Comparison of ENCODE assay signal across 8 cellular contexts in genomic region chr1:212749924-212750535, GRCh38. TPM values are rescaled to one million over a fixed set of nuclear protein-coding genes. Genes with fewer than 3 reads are reported as not detected.
A peak's percentile ranks its signal among the peaks of the same experiment; 100 is the strongest.
DNase-seq lines count a peak whose midpoint lies in the region; ATAC-seq, FAIRE-seq and TF ChIP-seq lines count a peak whose summit lies in the region.

No MANE protein-coding gene starts in this region.

- H3K9ac ChIP-seq in keratinocyte (ENCODE audit: control insufficient read depth, extremely low read depth, insufficient read depth, low read length), result peak overlapping the region; percentile 68

- H3K79me2 ChIP-seq in keratinocyte (ENCODE audit: control insufficient read depth, insufficient read depth, low read length), result no peaks in the 10 kb centered on the region

- peak overlapping the region; percentile 97 for H2AFZ ChIP-seq in keratinocyte (ENCODE audit: control insufficient read depth, low read length)

- CTCF ChIA-PET in HEK293T (lab: Yijun Ruan, JAX), result interaction anchor here (0.6 to 1.3 kb wide), 14 partner anchors 8 to 294 kb away, joined by 3 to 6 read pairs (median 4); no protein-coding TSS in a partner anchor

- H3K4me1 ChIP-seq in body of pancreas (peaks cover 3% of the 10 kb centered on the region), keratinocyte (ENCODE audit: control insufficient read depth, extremely low read depth, insufficient read depth, low read length) (peaks cover 5% of the 10 kb centered on the region), thyroid gland (peaks cover 0 to 3% of the 10 kb centered on the region in 2 donors)

- no peaks in the 10 kb centered on the region for H3K27me3 ChIP-seq in body of pancreas
- H3K27me3 ChIP-seq in keratinocyte (ENCODE audit: control insufficient read depth, extremely low read depth, insufficient read depth, low read length), result no peaks in the 10 kb centered on the region
- no peaks in the 10 kb centered on the region for H3K27me3 ChIP-seq in thyroid gland

- ATAC-seq in body of pancreas (peak; percentile 30), HG03097 (IDR thresholded peaks at IDR 0.05; ENCODE audit: low FRiP score, unreplicated experiment) (no peak), HG02885 (IDR thresholded peaks at IDR 0.05; ENCODE audit: poor library complexity, unreplicated experiment) (no peak)

- H3K4me2 ChIP-seq in keratinocyte (ENCODE audit: control insufficient read depth, extremely low read depth, insufficient read depth, low read depth, low read length), result peak overlapping the region; percentile 62

- intact Hi-C loops in body of pancreas (cut with DNase I), result no loop called here
- intact Hi-C loops in thyroid gland (cut with DNase I), result no loop called here

- dilution Hi-C loops in keratinocyte (cut with MboI; ENCODE audit: extremely low pct_ligation_motif_present, low sequenced_read_pairs), result no loop called here

- peak; percentile 34 for FAIRE-seq in keratinocyte (lab: Jason Lieb, UNC)

- POLR2A ChIA-PET in HEK293T (lab: Yijun Ruan, JAX), result no interaction called here

- H3K9me3 ChIP-seq in body of pancreas (no peaks in the 10 kb centered on the region), keratinocyte (ENCODE audit: control insufficient read depth, low read depth, low read length) (no peaks in the 10 kb centered on the region), thyroid gland (no peaks in the 10 kb centered on the region)

- H4K20me1 ChIP-seq in keratinocyte (ENCODE audit: control insufficient read depth, extremely low read depth, insufficient read depth, low read length), result no peaks in the 10 kb centered on the region

- TF ChIP-seq POLR2A in body of pancreas (IDR thresholded peaks at IDR 0.05), result no peak
- TF ChIP-seq POLR2A in thyroid gland (IDR thresholded peaks at IDR 0.05), result no peak

- no peaks in the 10 kb centered on the region for H3K9me1 ChIP-seq in keratinocyte (ENCODE audit: control insufficient read depth, extremely low read depth, insufficient read depth, low read length)

- 41 to 46% methylated on average over 4 of the region's 4 CpGs for WGBS in body of pancreas, 2 donors
- WGBS in thyroid gland, 2 donors, result 57% methylated on average over 4 of the region's 4 CpGs

- H3K36me3 ChIP-seq in body of pancreas (replicated peaks in 1 of 2; ENCODE audit: insufficient read depth in 1 of 2, low read depth in 2 of 2) (no peaks in the 10 kb centered on the region), keratinocyte (ENCODE audit: control insufficient read depth in 2 of 2, extremely low read depth in 1 of 2, insufficient read depth in 2 of 2, low read length in 2 of 2) (no peaks in the 10 kb centered on the region), thyroid gland (no peaks in the 10 kb centered on the region)

- TF ChIP-seq CTCF in body of pancreas (IDR thresholded peaks at IDR 0.05) (peak; percentile 52 to 73 (median 62)), keratinocyte (optimal IDR thresholded peaks at IDR 0.05 in 1 of 3, IDR thresholded peaks at IDR 0.05 in 1 of 3, conservative IDR thresholded peaks at IDR 0.05 in 1 of 3; ENCODE audit: extremely low read depth in 1 of 3, insufficient read depth in 2 of 3, low read length in 3 of 3) (peak; percentile 48 to 67 (median 63)), thyroid gland (IDR thresholded peaks at IDR 0.05) (peak; percentile 33 to 78 (median 63))

- H3K27ac ChIP-seq in body of pancreas, result peak overlapping the region in 2 of 4 donors; percentile 50 to 60
- peak overlapping the region; percentile 90 for H3K27ac ChIP-seq in keratinocyte (ENCODE audit: control insufficient read depth, insufficient read depth, low read length)
- H3K27ac ChIP-seq in thyroid gland, result no peak overlapping the region

- peak; percentile 47 for DNase-seq in DMS 273 treated with DMSO at 0.1 percent for 48 hours (lab: John Stamatoyannopoulos, UW)
- DNase-seq in HEK293T (ENCODE audit: extremely low spot score), result peak; percentile 81
- peak; percentile 86 for DNase-seq in NCI-H69 (lab: John Stamatoyannopoulos, UW)
- DNase-seq in body of pancreas, result peak in 1 of 4 donors; percentile 18
- DNase-seq in keratinocyte (ENCODE audit: low read depth, low spot score), result peak; percentile 17
- DNase-seq in thyroid gland, result no peak

- no peak overlapping the region for H3K4me3 ChIP-seq in body of pancreas
- H3K4me3 ChIP-seq in keratinocyte (ENCODE audit: control insufficient read depth in 2 of 3, extremely low read depth in 1 of 3, insufficient read depth in 2 of 3, low read depth in 1 of 3, low read length in 3 of 3), result no peak overlapping the region
- H3K4me3 ChIP-seq in thyroid gland (replicated peaks in 1 of 3), result no peak overlapping the region

TF ChIP-seq in HEK293T, 16 proteins besides CTCF, POLR2A, EP300 and RAD21:
- TF ChIP-seq ELF4 (IDR thresholded peaks at IDR 0.05) (no peak), SUZ12 (IDR thresholded peaks at IDR 0.05) (no peak), ARNT (IDR thresholded peaks at IDR 0.05) (no peak), CTBP1 (IDR thresholded peaks at IDR 0.05; ENCODE audit: borderline replicate concordance) (no peak), FOXM1 (IDR thresholded peaks at IDR 0.05; ENCODE audit: borderline replicate concordance) (no peak), FOXK2 (IDR thresholded peaks at IDR 0.05) (no peak), PKNOX1 (IDR thresholded peaks at IDR 0.05) (no peak), BHLHE40 (IDR thresholded peaks at IDR 0.05; ENCODE audit: borderline replicate concordance) (no peak), LEF1 (IDR thresholded peaks at IDR 0.05; ENCODE audit: borderline replicate concordance) (no peak), SP1 (IDR thresholded peaks at IDR 0.05) (no peak), L3MBTL2 (conservative IDR thresholded peaks at IDR 0.05) (no peak), TARDBP (IDR thresholded peaks at IDR 0.05) (no peak), FOXA1 (IDR thresholded peaks at IDR 0.05) (no peak), ZNF384 (IDR thresholded peaks at IDR 0.05) (no peak), NFRKB (IDR thresholded peaks at IDR 0.05) (no peak), HDGF (IDR thresholded peaks at IDR 0.05; ENCODE audit: borderline replicate concordance) (no peak)
TF ChIP-seq in HEK293T: peak in this region for 0.

RNA-seq across cellular contexts. Expression of gene NSL1, which starts 41.5 kb away (rescaled TPM):
- 10 to 100 TPM; 13.8 to 35.8 TPM for total RNA-seq in body of pancreas
- 14.1 to 25.5 TPM (median 20.5 TPM) in 3 replicates for polyA plus RNA-seq in keratinocyte
- 5.9 TPM for polyA plus RNA-seq in keratinocyte (2011; ENCODE audit: low read depth)
- polyA plus RNA-seq in keratinocyte (2011; cell fraction: cytosol; rRNA removed), result 12.9 and 18.5 TPM in 2 replicates
- 10.2 and 13.1 TPM in 2 replicates for polyA plus RNA-seq in keratinocyte (2011; cell fraction: nucleus; rRNA removed)
- 5.7 and 16.6 TPM in 2 replicates for polyA plus RNA-seq in keratinocyte (2012; ENCODE audit: low replicate concordance)
- 4.4 to 7.2 TPM (median 5.7 TPM) in 3 replicates for polyA minus RNA-seq in keratinocyte
- 10.7 TPM for polyA minus RNA-seq in keratinocyte (2011; cell fraction: cytosol; rRNA and poly(A)+ RNA removed)
- polyA minus RNA-seq in keratinocyte (2011; cell fraction: nucleus; rRNA and poly(A)+ RNA removed), result 4.6 and 4.7 TPM in 2 replicates
- total RNA-seq in thyroid gland, result 10 to 100 TPM; 47.5 to 62.8 (median 62.2) TPM

RNA-seq across cellular contexts. Expression of gene TATDN3, which starts 41.7 kb away (rescaled TPM):
- total RNA-seq in body of pancreas (10 to 100 TPM in 1 of 2 donors, 1 to 10 TPM in 1; 6.3 to 10.6 TPM), thyroid gland (10 to 100 TPM; 12.1 to 20.2 (median 18.6) TPM)
- polyA plus RNA-seq in keratinocyte, result 9.0 to 11.6 TPM (median 10.5 TPM) in 3 replicates
- polyA plus RNA-seq in keratinocyte (2011; ENCODE audit: low read depth), result 7.5 TPM
- 9.3 and 16.5 TPM in 2 replicates for polyA plus RNA-seq in keratinocyte (2011; cell fraction: cytosol; rRNA removed)
- polyA plus RNA-seq in keratinocyte (2011; cell fraction: nucleus; rRNA removed), result 7.8 and 8.2 TPM in 2 replicates
- 8.9 and 9.1 TPM in 2 replicates for polyA plus RNA-seq in keratinocyte (2012; ENCODE audit: low replicate concordance)
- 3.5 to 10.5 TPM (median 10.1 TPM) in 3 replicates for polyA minus RNA-seq in keratinocyte
- polyA minus RNA-seq in keratinocyte (2011; cell fraction: cytosol; rRNA and poly(A)+ RNA removed), result 5.9 TPM
- polyA minus RNA-seq in keratinocyte (2011; cell fraction: nucleus; rRNA and poly(A)+ RNA removed), result 2.4 and 2.8 TPM in 2 replicates

RNA-seq across cellular contexts. Expression of gene BATF3, which starts 50.4 kb away (rescaled TPM):
- total RNA-seq in body of pancreas, result 1 to 10 TPM in 1 of 2 donors, not detected in 1; 3.4 TPM
- polyA plus RNA-seq in keratinocyte, result not detected in 3 replicates
- not detected for polyA plus RNA-seq in keratinocyte (2011; ENCODE audit: low read depth)
- polyA plus RNA-seq in keratinocyte (2011; cell fraction: cytosol; rRNA removed), result 0.10 TPM in 1 of 2 replicates, not detected in the other
- not detected in 2 replicates for polyA plus RNA-seq in keratinocyte (2011; cell fraction: nucleus; rRNA removed)
- polyA plus RNA-seq in keratinocyte (2012; ENCODE audit: low replicate concordance), result 0.23 TPM in 1 of 2 replicates, not detected in the other
- polyA minus RNA-seq in keratinocyte, result 0.73 TPM in 1 of 3 replicates, not detected in the others
- not detected for polyA minus RNA-seq in keratinocyte (2011; cell fraction: cytosol; rRNA and poly(A)+ RNA removed)
- not detected in 2 replicates for polyA minus RNA-seq in keratinocyte (2011; cell fraction: nucleus; rRNA and poly(A)+ RNA removed)
- 1 to 10 TPM; 1.2 to 1.6 (median 1.2) TPM for total RNA-seq in thyroid gland

Comparison
In these comparisons a context has a peak if more than half of its experiments do, and no peak if none do; other contexts are left out.
1. DNase-seq: peak in DMS 273 treated with DMSO at 0.1 percent for 48 hours (single experiment), HEK293T (single experiment), NCI-H69 (single experiment) and keratinocyte (single experiment); none in thyroid gland (0 of 2).
2. Peak in every context shown above with its lines, with median percentiles within 50 percentile points of each other: CTCF ChIP-seq.